In the genomic region with DNA sequence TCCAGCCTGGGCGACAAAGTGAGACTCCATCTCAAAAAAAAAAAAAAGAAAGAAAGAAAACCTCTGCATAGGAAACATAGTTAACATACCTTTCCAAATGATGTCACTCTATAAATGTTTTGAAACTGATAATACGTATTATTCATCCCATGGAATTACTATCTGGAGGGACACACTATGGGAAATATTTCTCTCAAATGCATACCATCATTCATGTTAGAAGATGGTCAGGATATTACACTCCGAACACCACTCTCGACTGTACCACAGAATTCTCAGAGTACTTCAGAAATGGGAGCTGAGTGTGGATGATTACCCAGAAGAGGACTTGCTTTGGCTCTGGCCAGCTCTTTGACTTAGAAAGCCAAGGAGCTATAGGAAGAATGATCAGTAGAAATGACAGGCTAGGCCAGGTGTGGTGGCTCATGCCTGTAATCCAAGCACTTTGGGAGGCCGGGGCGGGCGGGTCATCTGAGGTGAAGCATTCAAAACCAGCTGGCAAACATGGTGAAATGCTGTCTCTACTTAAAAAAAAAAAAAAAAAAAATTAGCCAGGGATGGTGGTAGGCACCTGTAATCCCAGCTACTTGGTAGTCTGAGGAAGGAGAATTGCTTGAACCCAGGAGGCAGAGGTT, we compare ENCODE assay signal across 23 cellular contexts. TPM values are rescaled to one million over a fixed set of nuclear protein-coding genes. Genes with fewer than 3 reads are reported as not detected.
DNase-seq lines count a peak whose midpoint lies in the region; ATAC-seq and TF ChIP-seq lines count a peak whose summit lies in the region.
"Had no signal": no experiment of that assay in that cellular context is flagged by ENCODE, and none has a peak within 500 bp of the region (broad histone marks: within the 10 kb centered on the region; RNA-seq: fewer than 3 reads in every experiment).

No MANE protein-coding gene starts in this region.

- no peak for TF ChIP-seq CTCF in PC-3 (conservative IDR thresholded peaks at IDR 0.05; ENCODE audit: low read depth, low read length)
- TF ChIP-seq CTCF in astrocyte of the spinal cord (IDR thresholded peaks at IDR 0.05; ENCODE audit: low read depth, low read length), result no peak

- H3K9me3 ChIP-seq in PC-3 (ENCODE audit: low read length), result no peaks in the 10 kb centered on the region
- H3K9me3 ChIP-seq: left ventricle myocardium inferior, upper lobe of left lung had no signal

- H2AFZ ChIP-seq in PC-3 (ENCODE audit: low read length), result no peak overlapping the region

- H3K27ac ChIP-seq in PC-3 (ENCODE audit: low read length), result peak overlapping the region; percentile 48
- H3K27ac ChIP-seq: BLaER1 treated with 17β-estradiol and CSF1 and Interleukin-3, amounts not matched to agents 10 nM and 100 nM; left ventricle myocardium inferior; upper lobe of left lung had no signal

- no peaks in the 10 kb centered on the region for H3K27me3 ChIP-seq in PC-3 (ENCODE audit: low read length)

- H3K9me2 ChIP-seq in PC-3 (replicated peaks; ENCODE audit: low read length), result no peaks in the 10 kb centered on the region

- no peaks in the 10 kb centered on the region for H4K20me1 ChIP-seq in PC-3 (ENCODE audit: low read length)

- CTCF ChIA-PET in PC-3 (lab: Charles Lee), result interaction anchor here (2.1 kb wide), 1 partner anchor 12 kb away, joined by 6 read pairs; no protein-coding TSS in a partner anchor

- intact Hi-C loops in PC-3 (cut with micrococcal nuclease), result no loop called here

- peak overlapping the region; percentile 3; the same call in 1 of the 2 replicates for H3K4me3 ChIP-seq in PC-3 (ENCODE audit: low read length)
- no peak overlapping the region for H3K4me3 ChIP-seq in astrocyte of the spinal cord (ENCODE audit: low read depth, low read length)
- H3K4me3 ChIP-seq: BLaER1 treated with 17β-estradiol and CSF1 and Interleukin-3, amounts not matched to agents 10 nM and 100 nM; left ventricle myocardium inferior; upper lobe of left lung had no signal

- H3K36me3 ChIP-seq in PC-3 (ENCODE audit: low read depth, low read length), result no peaks in the 10 kb centered on the region
- H3K36me3 ChIP-seq: BLaER1 treated with 17β-estradiol and CSF1 and Interleukin-3, amounts not matched to agents 10 nM and 100 nM; left ventricle myocardium inferior; upper lobe of left lung had no signal

- H3K4me1 ChIP-seq in PC-3 (ENCODE audit: insufficient read depth, low read length), result peaks cover 29% of the 10 kb centered on the region
- H3K4me1 ChIP-seq: left ventricle myocardium inferior had no signal

- in situ Hi-C loops in astrocyte of the spinal cord (cut with HindIII; ENCODE audit: low sequenced_read_pairs), result no loop called here

- H3K4me2 ChIP-seq in PC-3 (ENCODE audit: low read length), result peak overlapping the region; percentile 61
- H3K4me2 ChIP-seq: BLaER1 treated with 17β-estradiol and CSF1 and Interleukin-3, amounts not matched to agents 10 nM and 100 nM had no signal

- POLR2A ChIA-PET in PC-3 (lab: Charles Lee; ENCODE audit: unreplicated experiment), result interaction anchor here (0.6 kb wide), 2 partner anchors 22 to 46 kb away, joined by 3 to 5 read pairs; no protein-coding TSS in a partner anchor

- ATAC-seq in PC-3 (no peak), HG03469 (IDR thresholded peaks at IDR 0.05; ENCODE audit: unreplicated experiment) (no peak)
- ATAC-seq: sciatic nerve, T-helper 17 cell had no signal

- no peak overlapping the region for H3K9ac ChIP-seq in PC-3 (ENCODE audit: low read length)
- H3K9ac ChIP-seq: BLaER1 treated with 17β-estradiol and CSF1 and Interleukin-3, amounts not matched to agents 10 nM and 100 nM had no signal

- BruUV-seq in PC-3 (replicated peaks; lab: Mats Ljungman, UMichigan), result no TSS peak

- H3F3A ChIP-seq in PC-3 (ENCODE audit: low read length, unreplicated experiment), result no peaks in the 10 kb centered on the region

- H3K79me2 ChIP-seq in PC-3 (ENCODE audit: low read length), result no peaks in the 10 kb centered on the region

- DNase-seq in DMS53 (lab: John Stamatoyannopoulos, UW), result peak; percentile 59
- no peak for DNase-seq in DMS53 treated with DMSO at 0.1 percent for 48 hours (lab: John Stamatoyannopoulos, UW; ENCODE audit: unreplicated experiment)
- DNase-seq in PC-3, result peak; percentile 56
- DNase-seq in astrocyte of the spinal cord (ENCODE audit: low read depth, low spot score), result peak; percentile 55
- DNase-seq in non-pigmented ciliary epithelial cell (ENCODE audit: low read depth), result peak; percentile 63
- DNase-seq in T1000 (lab: John Stamatoyannopoulos, UW), result no peak
- no peak for DNase-seq in foreskin melanocyte
- DNase-seq: H9; left ventricle myocardium inferior; MV-4-11; NCI-H187; NCI-H2227 treated with DMSO at 0.1 percent for 48 hours; OCI-M1; stimulated activated CD8-positive, alpha-beta memory T cell treated with anti-CD3 and anti-CD28 coated beads, Interleukin-4, amount 100 ng/mL, for 48 hours; T-helper 17 cell; upper lobe of left lung had no signal

RNA-seq across cellular contexts. Expression of gene LIN28A, which starts 5.2 kb away (rescaled TPM):
- total RNA-seq in PC-3 (2014; rRNA removed), result not detected in 2 replicates
- total RNA-seq: cardiac septum, dermis microvascular lymphatic vessel endothelial cell, endothelial cell of umbilical vein, left ventricle myocardium inferior, sciatic nerve, T-helper 17 cell had no signal

RNA-seq across cellular contexts. Expression of gene DHDDS, which starts 26.7 kb away (rescaled TPM):
- total RNA-seq in PC-3 (2014; rRNA removed), result 49.6 and 52.8 TPM in 2 replicates

RNA-seq across cellular contexts. Expression of gene ZNF683, which starts 32.8 kb away (rescaled TPM):
- total RNA-seq in PC-3 (2014; rRNA removed), result not detected in 2 replicates
- total RNA-seq: A673, cardiac septum, dermis microvascular lymphatic vessel endothelial cell, endothelial cell of umbilical vein, H9, left ventricle myocardium inferior, T-helper 17 cell had no signal

RNA-seq across cellular contexts. Expression of gene CRYBG2, which starts 51.5 kb away (rescaled TPM):
- 15.3 and 16.1 TPM in 2 replicates for total RNA-seq in PC-3 (2014; rRNA removed)
- total RNA-seq: A673, cardiac septum, endothelial cell of umbilical vein, left ventricle myocardium inferior, sciatic nerve had no signal

Comparison
In these comparisons a context has a peak if more than half of its experiments do, and no peak if none do; other contexts are left out.
1. DNase-seq: peak in DMS53 (single experiment), PC-3 (single experiment), astrocyte of the spinal cord (single experiment) and non-pigmented ciliary epithelial cell (single experiment); none in DMS53 treated with DMSO at 0.1 percent for 48 hours (single experiment), T1000 (single experiment) and foreskin melanocyte (single experiment).